Comparison of ENCODE assay signal across 8 cellular contexts in genomic region chr10:97400665-97401454, GRCh38. TPM values are rescaled to one million over a fixed set of nuclear protein-coding genes. Genes with fewer than 3 reads are reported as not detected.
DNase-seq lines count a peak whose midpoint lies in the region; ATAC-seq, FAIRE-seq and TF ChIP-seq lines count a peak whose summit lies in the region.

Gene RRP12, minus strand, starts transcription at chr10:97401340. Its CDS starts 109 bp downstream, at chr10:97401231.

- peaks cover 36% of the 10 kb centered on the region for H3K36me3 Mint-ChIP-seq in activated T-helper 17 cell treated with anti-CD3 and anti-CD28 coated beads, Interleukin-2, amount 50 U/mL, for 72 hours (ENCODE audit: low read depth)
- H3K36me3 Mint-ChIP-seq in natural killer cell: no peaks in the 10 kb centered on the region

- CTCF ChIA-PET in RWPE1 (lab: Yijun Ruan, JAX): interaction anchor here (0.6 to 1.2 kb wide), 4 partner anchors 20 to 329 kb away, joined by 3 to 4 read pairs (median 3); partner anchors contain the start of gene ARHGAP19

- TF ChIP-seq POLR2A in H54 (IDR thresholded peaks at IDR 0.05; ENCODE audit: low read depth, low read length): peak; percentile 60
- peak in 1 of 4 donors; percentile 30 for TF ChIP-seq POLR2A in stomach (IDR thresholded peaks at IDR 0.05)

- H3K27ac ChIP-seq in RWPE1 (peak within 1 kb of the TSS; percentile 72), stomach (peak within 1 kb of the TSS; percentile 68 to 86 (median 78))

- TF ChIP-seq CTCF in RWPE1 (conservative IDR thresholded peaks at IDR 0.05; ENCODE audit: low read depth): no peak
- TF ChIP-seq CTCF in fibroblast of pulmonary artery (IDR thresholded peaks at IDR 0.05; ENCODE audit: low read length, missing control alignments): no peak
- TF ChIP-seq CTCF in natural killer cell (IDR thresholded peaks at IDR 0.05): no peak
- peak in 1 of 7 experiments; percentile 14 for TF ChIP-seq CTCF in stomach (IDR thresholded peaks at IDR 0.05)

- no peaks in the 10 kb centered on the region for H3K27me3 ChIP-seq in stomach

- peak within 1 kb of the TSS; percentile 95 for H3K27ac Mint-ChIP-seq in activated T-helper 17 cell treated with anti-CD3 and anti-CD28 coated beads, Interleukin-2, amount 50 U/mL, for 72 hours
- peak within 1 kb of the TSS; percentile 91 to 97 for H3K27ac Mint-ChIP-seq in natural killer cell

- POLR2A ChIA-PET in RWPE1 (lab: Yijun Ruan, JAX; ENCODE audit: low non-redundant PET): interaction anchor here (0.5 to 0.7 kb wide), 3 partner anchors 15 to 242 kb away, joined by 3 to 6 read pairs (median 3); no protein-coding TSS in a partner anchor

- peak within 1 kb of the TSS; percentile 94 for H3K4me3 ChIP-seq in fibroblast of pulmonary artery (replicated peaks; ENCODE audit: low read depth, low read length)
- H3K4me3 ChIP-seq in stomach: peak within 1 kb of the TSS; percentile 61 to 89 (median 78)

- no peaks in the 10 kb centered on the region for H3K4me1 Mint-ChIP-seq in activated T-helper 17 cell treated with anti-CD3 and anti-CD28 coated beads, Interleukin-2, amount 50 U/mL, for 72 hours
- peaks cover 14 to 15% of the 10 kb centered on the region in 2 donors for H3K4me1 Mint-ChIP-seq in natural killer cell

- 0 to 1% (median 0%) methylated on average over 29 to 39 of the region's 39 CpGs for WGBS in stomach, 5 donors

- peaks cover 15 to 22% (median 19%) of the 10 kb centered on the region in 4 donors for H3K36me3 ChIP-seq in stomach

- peaks cover 10 to 23% (median 15%) of the 10 kb centered on the region in 4 donors for H3K4me1 ChIP-seq in stomach

- FAIRE-seq in G401.6 (lab: Jason Lieb, UNC) (peak; percentile 97), H54 (lab: Jason Lieb, UNC) (peak; percentile 97)

- H3K4me3 Mint-ChIP-seq in activated T-helper 17 cell treated with anti-CD3 and anti-CD28 coated beads, Interleukin-2, amount 50 U/mL, for 72 hours: peak within 1 kb of the TSS; percentile 95
- peak within 1 kb of the TSS; percentile 96 for H3K4me3 Mint-ChIP-seq in natural killer cell

- DNase-seq in H54 (ENCODE audit: insufficient read length, low spot score) (peak; percentile 97), LoVo (ENCODE audit: low spot score) (peak; percentile 96), RWPE1 (ENCODE audit: low spot score) (peak; percentile 99), fibroblast of pulmonary artery (ENCODE audit: low read depth) (peak; percentile 99), natural killer cell (peak; percentile 74), stomach (peak; percentile 90)

- no peaks in the 10 kb centered on the region for H3K27me3 Mint-ChIP-seq in activated T-helper 17 cell treated with anti-CD3 and anti-CD28 coated beads, Interleukin-2, amount 50 U/mL, for 72 hours
- H3K27me3 Mint-ChIP-seq in natural killer cell (ENCODE audit: low read depth in 2 of 2): no peaks in the 10 kb centered on the region

- H3K9me3 Mint-ChIP-seq in activated T-helper 17 cell treated with anti-CD3 and anti-CD28 coated beads, Interleukin-2, amount 50 U/mL, for 72 hours: no peaks in the 10 kb centered on the region
- H3K9me3 Mint-ChIP-seq in natural killer cell: no peaks in the 10 kb centered on the region

- intact Hi-C loops in natural killer cell (cut with micrococcal nuclease): loop anchor here (1.0 to 10.0 kb wide), 5 partner anchors 14 to 98 kb away; partner anchors contain the start of genes EXOSC1, FRAT2, MMS19 and UBTD1
- intact Hi-C loops in stomach (cut with DNase I; ENCODE audit: low total_unique reads): no loop called here

- ATAC-seq in activated T-helper 17 cell treated with anti-CD3 and anti-CD28 coated beads, Interleukin-2, amount 50 U/mL, for 72 hours (replicated peaks): peak; percentile 100
- peak; percentile 88 to 98 (median 98) for ATAC-seq in natural killer cell

- H3K9me3 ChIP-seq in stomach: no peaks in the 10 kb centered on the region

- no peak for TF ChIP-seq EP300 in stomach (IDR thresholded peaks at IDR 0.05)

RNA-seq across cellular contexts. Expression of gene RRP12, which starts in this region (rescaled TPM):
- total RNA-seq in activated T-helper 17 cell treated with anti-CD3 and anti-CD28 coated beads, Interleukin-2, amount 50 U/mL, for 72 hours: 10 to 100 TPM; 29.6 to 61.9 TPM
- total RNA-seq in natural killer cell (100 to 1,000 TPM in 1 of 3 donors, 10 to 100 TPM in 2; 60.1 to 234 (median 79.2) TPM), stomach (10 to 100 TPM in 4 of 5 donors, 1 to 10 TPM in 1; 3.5 to 22.2 (median 15.6) TPM)
- 10 to 100 TPM; 12.0 to 16.8 (median 13.1) TPM for polyA plus RNA-seq in stomach

Comparison
In these comparisons a context has a peak if more than half of its experiments do, and no peak if none do; other contexts are left out.
1. Peak in every context shown above with its lines: DNase-seq, ATAC-seq, H3K4me3 ChIP-seq and H3K27ac ChIP-seq.